In the genomic region with DNA sequence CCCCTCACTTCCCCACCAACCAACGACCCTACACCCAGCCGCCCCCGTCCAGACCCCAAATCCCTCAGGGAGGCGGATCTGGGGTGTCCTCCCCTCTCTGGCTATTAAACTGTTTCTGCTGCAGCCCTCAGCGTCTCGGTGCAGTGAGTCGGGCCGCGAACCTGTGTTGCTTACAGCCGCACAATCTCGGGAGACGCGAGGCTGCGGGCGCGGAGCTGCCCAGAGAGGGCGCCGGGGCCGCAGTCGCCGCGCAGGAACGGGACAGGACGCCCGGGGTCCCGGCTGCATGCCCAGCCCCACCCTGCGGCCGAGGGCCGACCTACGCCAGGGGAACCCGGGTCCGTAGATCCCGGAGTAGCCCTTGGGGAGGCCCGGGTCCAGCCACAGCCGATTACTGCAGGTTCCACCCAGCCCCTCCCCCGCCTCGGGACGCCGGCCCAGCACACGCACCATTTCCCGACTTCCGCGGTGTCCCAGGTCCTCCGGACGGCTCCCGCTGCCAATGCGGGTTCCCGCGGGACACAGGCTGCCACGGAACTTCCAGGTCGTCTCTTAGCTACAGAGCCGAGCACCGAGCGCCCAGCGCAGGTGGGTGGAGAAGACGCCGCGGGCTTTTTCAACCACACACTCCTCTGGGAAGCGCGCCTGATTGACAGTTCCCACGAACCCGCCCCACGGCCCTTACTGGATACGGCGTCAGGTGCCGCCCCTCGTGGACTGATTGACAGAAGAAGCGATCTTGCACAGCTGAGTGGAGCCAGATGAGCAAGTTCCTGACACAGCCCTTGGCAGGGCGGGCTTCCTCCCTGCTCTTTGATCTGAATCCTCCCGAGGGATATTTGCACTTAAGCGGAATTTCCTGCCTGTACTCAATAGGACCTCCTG, we compare ENCODE assay signal across 8 cellular contexts. TPM values are rescaled to one million over a fixed set of nuclear protein-coding genes. Genes with fewer than 3 reads are reported as not detected.
DNase-seq lines count a peak whose midpoint lies in the region; ATAC-seq and TF ChIP-seq lines count a peak whose summit lies in the region.

A gene (minus strand): TSS at position 654 of the 885 bp plus-strand sequence. CDS start 201 bp downstream, at position 453.

- DNase-seq in NCI-H1092 treated with DMSO at 0.1 percent for 48 hours (lab: John Stamatoyannopoulos, UW): peak; percentile 93
- DNase-seq in SKM-1 treated with dmso at 0.1 percent for 144 hours (lab: John Stamatoyannopoulos, UW; ENCODE audit: unreplicated experiment): peak; percentile 89
- peak; percentile 83 for DNase-seq in activated naive CD8-positive, alpha-beta T cell treated with anti-CD3 and anti-CD28 coated beads, Interleukin-2, amount 10 ng/mL, durations not matched to agents 7 days and 5 days
- peak; percentile 93 to 99 for DNase-seq in cardiac muscle cell (ENCODE audit: low read depth in 1 of 2, low spot score in 1 of 2)
- peak; percentile 97 to 98 for DNase-seq in tibial nerve (ENCODE audit: low spot score in 2 of 2)

- H3K36me3 Mint-ChIP-seq in activated naive CD8-positive, alpha-beta T cell treated with anti-CD3 and anti-CD28 coated beads, Interleukin-2, amount 10 ng/mL, durations not matched to agents 7 days and 5 days: peaks cover 32% of the 10 kb centered on the region

- POLR2A ChIA-PET in activated naive CD8-positive, alpha-beta T cell treated with anti-CD3 and anti-CD28 coated beads, Interleukin-2, amount 10 ng/mL, durations not matched to agents 7 days and 5 days (lab: Charles Lee): interaction anchor here (0.7 to 1.7 kb wide), 6 partner anchors 40 to 356 kb away, joined by 4 to 8 read pairs (median 6); a partner anchor contains a TSS

- peak in 1 of 2 donors; percentile 78 for TF ChIP-seq EP300 in tibial nerve (IDR thresholded peaks at IDR 0.05)

- H3K4me1 Mint-ChIP-seq in activated naive CD8-positive, alpha-beta T cell treated with anti-CD3 and anti-CD28 coated beads, Interleukin-2, amount 10 ng/mL, durations not matched to agents 7 days and 5 days: peaks cover 11% of the 10 kb centered on the region

- ATAC-seq in HG02610 (IDR thresholded peaks at IDR 0.05; ENCODE audit: unreplicated experiment): peak; percentile 96
- ATAC-seq in activated naive CD8-positive, alpha-beta T cell treated with anti-CD3 and anti-CD28 coated beads, Interleukin-2, amount 10 ng/mL, durations not matched to agents 7 days and 5 days (ENCODE audit: low read depth): peak; percentile 98

- H3K9me3 ChIP-seq in cardiac muscle cell (ENCODE audit: low read depth) (no peaks in the 10 kb centered on the region), parathyroid adenoma (ENCODE audit: control insufficient read depth, low read length) (no peaks in the 10 kb centered on the region), tibial nerve (no peaks in the 10 kb centered on the region)

- peaks cover 14% of the 10 kb centered on the region for H3K9me3 Mint-ChIP-seq in activated naive CD8-positive, alpha-beta T cell treated with anti-CD3 and anti-CD28 coated beads, Interleukin-2, amount 10 ng/mL, durations not matched to agents 7 days and 5 days

- H3K36me3 ChIP-seq in cardiac muscle cell: no peaks in the 10 kb centered on the region
- H3K36me3 ChIP-seq in parathyroid adenoma (ENCODE audit: control insufficient read depth, insufficient read depth, low read length): no peaks in the 10 kb centered on the region
- no peaks in the 10 kb centered on the region for H3K36me3 ChIP-seq in tibial nerve

- H3K27me3 Mint-ChIP-seq in activated naive CD8-positive, alpha-beta T cell treated with anti-CD3 and anti-CD28 coated beads, Interleukin-2, amount 10 ng/mL, durations not matched to agents 7 days and 5 days: no peaks in the 10 kb centered on the region

- peaks cover 2% of the 10 kb centered on the region for H3K79me2 ChIP-seq in parathyroid adenoma

- 1% methylated on average over 32 to 61 of the region's 71 CpGs for WGBS in tibial nerve, 2 donors

- peak within 1 kb of the TSS; percentile 98 for H2AFZ ChIP-seq in parathyroid adenoma

- H3K4me3 ChIP-seq in GM08714 (ENCODE audit: low read length): peak within 1 kb of the TSS; percentile 93
- peak within 1 kb of the TSS; percentile 54 for H3K4me3 ChIP-seq in cardiac muscle cell
- peak within 1 kb of the TSS; percentile 67 for H3K4me3 ChIP-seq in parathyroid adenoma (ENCODE audit: low read depth, low read length)
- H3K4me3 ChIP-seq in tibial nerve: peak within 1 kb of the TSS; percentile 61 to 92 (median 80)

- TF ChIP-seq CTCF in cardiac muscle cell (IDR thresholded peaks at IDR 0.05; ENCODE audit: low read depth, low read length) (peak; percentile 1), parathyroid adenoma (IDR thresholded peaks at IDR 0.05) (peak; percentile 5), tibial nerve (IDR thresholded peaks at IDR 0.05) (no peak)

- H3K27me3 ChIP-seq in cardiac muscle cell: no peaks in the 10 kb centered on the region
- H3K27me3 ChIP-seq in parathyroid adenoma (ENCODE audit: control insufficient read depth, insufficient read depth, low read length): no peaks in the 10 kb centered on the region
- no peaks in the 10 kb centered on the region for H3K27me3 ChIP-seq in tibial nerve

- peak within 1 kb of the TSS; percentile 82 for H3K27ac ChIP-seq in cardiac muscle cell
- H3K27ac ChIP-seq in parathyroid adenoma: peak within 1 kb of the TSS; percentile 94
- H3K27ac ChIP-seq in tibial nerve: peak within 1 kb of the TSS; percentile 53 to 89 (median 74)

- peak within 1 kb of the TSS; percentile 93 for H3K4me3 Mint-ChIP-seq in activated naive CD8-positive, alpha-beta T cell treated with anti-CD3 and anti-CD28 coated beads, Interleukin-2, amount 10 ng/mL, durations not matched to agents 7 days and 5 days

- peak within 1 kb of the TSS; percentile 80 for H3K27ac Mint-ChIP-seq in activated naive CD8-positive, alpha-beta T cell treated with anti-CD3 and anti-CD28 coated beads, Interleukin-2, amount 10 ng/mL, durations not matched to agents 7 days and 5 days

- peak within 1 kb of the TSS; percentile 84 for H3K9ac ChIP-seq in parathyroid adenoma

- H3K4me2 ChIP-seq in parathyroid adenoma (ENCODE audit: low read length): peak within 1 kb of the TSS; percentile 85

- H3K4me1 ChIP-seq in cardiac muscle cell (ENCODE audit: low read depth) (no peaks in the 10 kb centered on the region), parathyroid adenoma (peaks cover 4% of the 10 kb centered on the region), tibial nerve (peaks cover 0 to 13% (median 7%) of the 10 kb centered on the region in 4 donors)

- TF ChIP-seq POLR2A in tibial nerve (IDR thresholded peaks at IDR 0.05): peak in 1 of 2 donors; percentile 63

RNA-seq across cellular contexts. Expression of the gene that starts here (rescaled TPM):
- total RNA-seq in activated naive CD8-positive, alpha-beta T cell treated with anti-CD3 and anti-CD28 coated beads, Interleukin-2, amount 10 ng/mL, durations not matched to agents 7 days and 5 days: 1 to 10 TPM; 7.6 to 7.9 TPM
- 2.3 and 3.9 TPM in 2 replicates for total RNA-seq in cardiac muscle cell
- 1.8 and 4.1 TPM in 2 replicates for polyA plus RNA-seq in cardiac muscle cell
- 1 to 10 TPM; 3.3 to 6.8 (median 4.4) TPM for total RNA-seq in tibial nerve

Comparison
In these comparisons a context has a peak if more than half of its experiments do, and no peak if none do; other contexts are left out.
1. Peak in every context shown above with its lines: DNase-seq, ATAC-seq, H3K4me3 ChIP-seq and H3K27ac ChIP-seq.
2. CTCF ChIP-seq: peak in cardiac muscle cell (single experiment) and parathyroid adenoma (single experiment); none in tibial nerve (0 of 5).